ENCODE assay signal across 8 cellular contexts in the genomic region with DNA sequence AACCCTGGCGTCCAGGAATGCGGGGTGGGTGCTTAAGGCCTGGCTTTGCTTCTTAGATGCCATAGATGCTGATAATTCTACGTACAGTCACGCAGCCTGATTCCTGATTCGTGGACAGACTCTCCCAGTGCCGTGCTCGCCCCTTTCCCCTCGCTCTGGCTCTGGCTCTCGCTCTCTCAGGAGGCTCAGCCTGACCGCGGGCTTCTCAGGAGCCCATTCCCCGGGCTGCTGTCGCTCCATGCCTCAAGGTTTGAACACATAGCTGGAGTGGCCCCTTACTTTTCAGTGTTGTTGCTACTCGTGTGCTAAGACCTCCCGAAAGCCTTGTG. TPM values are rescaled to one million over a fixed set of nuclear protein-coding genes. Genes with fewer than 3 reads are reported as not detected.
DNase-seq lines count a peak whose midpoint lies in the region; ATAC-seq and TF ChIP-seq lines count a peak whose summit lies in the region.

No MANE protein-coding gene starts in this region.

- H3K9me3 Mint-ChIP-seq in effector memory CD8-positive, alpha-beta T cell: no peaks in the 10 kb centered on the region

- peaks cover 2 to 3% of the 10 kb centered on the region in 2 donors for H3K4me1 Mint-ChIP-seq in effector memory CD8-positive, alpha-beta T cell (ENCODE audit: low read depth in 2 of 2)

- no peaks in the 10 kb centered on the region for H3K36me3 ChIP-seq in mucosa of descending colon (ENCODE audit: low read depth)

- H3K4me3 Mint-ChIP-seq in effector memory CD8-positive, alpha-beta T cell: peak overlapping the region; percentile 82 to 86

- peak overlapping the region; percentile 88 to 91 for H3K27ac Mint-ChIP-seq in effector memory CD8-positive, alpha-beta T cell

- H3K36me3 Mint-ChIP-seq in effector memory CD8-positive, alpha-beta T cell (ENCODE audit: insufficient read depth): peaks cover 5% of the 10 kb centered on the region

- H3K27me3 Mint-ChIP-seq in effector memory CD8-positive, alpha-beta T cell: no peaks in the 10 kb centered on the region

- DNase-seq in activated T-cell treated with anti-CD3 and anti-CD28 coated beads for 1 hour (ENCODE audit: low read depth) (peak; percentile 0), NCI-H748 treated with DMSO at 0.1 percent for 48 hours (lab: John Stamatoyannopoulos, UW) (peak; percentile 0), mucosa of descending colon (peak in 2 of 3 donors; percentile 55 to 57), superior temporal gyrus (ENCODE audit: extremely low spot score) (no peak)
- no peak for DNase-seq in activated T-cell treated with anti-CD3 and anti-CD28 coated beads, Interleukin-2, amount 50 U/mL, for 1 hour
- DNase-seq in effector memory CD8-positive, alpha-beta T cell: peak in 1 of 3 experiments; percentile 0
- no peak for DNase-seq in activated effector memory CD4-positive, alpha-beta T cell treated with anti-CD3 and anti-CD28 coated beads, Interleukin-2, amount 50 U/mL, for 16 hours

- ATAC-seq in HG02623 (IDR thresholded peaks at IDR 0.05; ENCODE audit: unreplicated experiment): peak; percentile 23
- peak; percentile 10 for ATAC-seq in effector memory CD8-positive, alpha-beta T cell (replicated peaks)
- peak; percentile 61 for ATAC-seq in mucosa of descending colon

- TF ChIP-seq CTCF in mucosa of descending colon (IDR thresholded peaks at IDR 0.05): no peak

- H3K4me1 ChIP-seq in mucosa of descending colon (ENCODE audit: low read depth): no peaks in the 10 kb centered on the region

- H3K4me3 ChIP-seq in mucosa of descending colon: peak overlapping the region; percentile 28

- intact Hi-C loops in mucosa of descending colon (cut with DNase I, micrococcal nuclease): loop anchor here in 1 of 2 donors (10.0 kb wide), 1 partner anchor 159 kb away; no protein-coding TSS in a partner anchor

- no peaks in the 10 kb centered on the region for H3K9me3 ChIP-seq in mucosa of descending colon

RNA-seq across cellular contexts. Expression of a gene that starts 0.8 kb away (rescaled TPM):
- total RNA-seq in mucosa of descending colon: 1 to 10 TPM; 2.5 to 4.5 (median 3.8) TPM

RNA-seq across cellular contexts. Expression of a gene that starts 59.2 kb away (rescaled TPM):
- total RNA-seq in mucosa of descending colon: 10 to 100 TPM in 1 of 3 donors, 1 to 10 TPM in 2; 7.2 to 15.0 (median 9.6) TPM

Comparison
In these comparisons a context has a peak if more than half of its experiments do, and no peak if none do; other contexts are left out.
1. DNase-seq: peak in activated T-cell treated with anti-CD3 and anti-CD28 coated beads for 1 hour (single experiment), NCI-H748 treated with DMSO at 0.1 percent for 48 hours (single experiment) and mucosa of descending colon (2 of 3); none in activated T-cell treated with anti-CD3 and anti-CD28 coated beads, Interleukin-2, amount 50 U/mL, for 1 hour (single experiment), superior temporal gyrus (single experiment) and activated effector memory CD4-positive, alpha-beta T cell treated with anti-CD3 and anti-CD28 coated beads, Interleukin-2, amount 50 U/mL, for 16 hours (single experiment).
2. ATAC-seq: peak in every context shown above with its lines; median percentile 61 in mucosa of descending colon; 23 in HG02623; 10 in effector memory CD8-positive, alpha-beta T cell.